In the genomic region with DNA sequence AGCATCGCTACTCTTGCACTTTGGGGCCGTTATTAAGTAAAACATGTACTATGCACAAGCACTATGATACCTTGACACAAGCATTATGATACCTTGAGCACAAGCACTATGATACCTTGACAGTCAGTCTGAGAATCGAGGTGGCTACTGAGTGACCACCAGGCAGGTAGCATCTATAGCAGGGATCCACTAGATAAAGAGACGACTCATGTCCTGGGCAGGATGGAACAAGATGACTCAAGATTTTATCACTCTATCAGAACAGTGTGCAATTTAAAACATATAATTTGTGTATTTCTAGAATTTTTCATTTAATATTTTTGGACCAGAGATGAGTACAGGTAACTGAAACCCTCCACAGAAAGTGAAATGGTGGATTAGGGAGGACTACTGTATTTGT, we compare ENCODE assay signal across 8 cellular contexts. TPM values are rescaled to one million over a fixed set of nuclear protein-coding genes. Genes with fewer than 3 reads are reported as not detected.
"Had no signal": no experiment of that assay in that cellular context is flagged by ENCODE, and none has a peak within 500 bp of the region (broad histone marks: within the 10 kb centered on the region; RNA-seq: fewer than 3 reads in every experiment).

No MANE protein-coding gene starts in this region.

- H3K9me3 Mint-ChIP-seq: GM23338 had no signal

- H3K4me2 ChIP-seq: GM23338 had no signal

- H3K4me3 Mint-ChIP-seq: GM23338, H9 had no signal

- H2AFZ ChIP-seq: GM23338 had no signal

- H3K27ac Mint-ChIP-seq: GM23338, H9 had no signal

- H3K4me3 ChIP-seq: GM23338 had no signal

- FAIRE-seq: H1, H54, HTR-8/SVneo had no signal

- DNase-seq: H9, HCEC 1CT, IMR-90 had no signal

RNA-seq across cellular contexts. Expression of a gene that starts 16.9 kb away (rescaled TPM):
- total RNA-seq: HT-29 had no signal
